In genomic region chr11:36141161-36141560, GRCh38 we compare ENCODE assay signal across 31 cellular contexts.
"Had no signal": no experiment of that assay in that cellular context is flagged by ENCODE, and none has a peak within 500 bp of the region (broad histone marks: within the 10 kb centered on the region; RNA-seq: fewer than 3 reads in every experiment).

No MANE protein-coding gene starts in this region.

- H3K27ac Mint-ChIP-seq: activated CD4-positive, alpha-beta T cell treated with anti-CD3 and anti-CD28 coated beads, Interleukin-2, amount 10 ng/mL, durations not matched to agents 7 days and 5 days; activated CD8-positive, alpha-beta T cell treated with anti-CD3 and anti-CD28 coated beads for 36 hours; activated naive CD4-positive, alpha-beta T cell treated with anti-CD3 and anti-CD28 coated beads, Interleukin-2, amount 50 U/mL, for 24 hours; activated naive CD8-positive, alpha-beta T cell treated with anti-CD3 and anti-CD28 coated beads, Interleukin-2, amount 50 U/mL, for 24 hours; activated T-helper 2 cell treated with anti-CD3 and anti-CD28 coated beads, Interferon-gamma antibody, Interleukin-2, Interleukin-4, amounts not matched to agents 10 μg/mL and 5 μg/mL and 100 μg/mL, durations not matched to agents 14 hours and 24 hours and 36 hours; T-helper 17 cell had no signal

- H3K4me3 Mint-ChIP-seq: activated CD4-positive, alpha-beta T cell treated with anti-CD3 and anti-CD28 coated beads, Interleukin-2, amount 10 ng/mL, durations not matched to agents 7 days and 5 days; activated CD8-positive, alpha-beta T cell treated with anti-CD3 and anti-CD28 coated beads for 36 hours; activated naive CD4-positive, alpha-beta T cell treated with anti-CD3 and anti-CD28 coated beads, Interleukin-2, amount 50 U/mL, for 24 hours; activated naive CD8-positive, alpha-beta T cell treated with anti-CD3 and anti-CD28 coated beads, Interleukin-2, amount 50 U/mL, for 24 hours; activated T-cell treated with anti-CD3 and anti-CD28 coated beads, Interleukin-2, amount 50 U/mL, for 4 hours; T-helper 17 cell had no signal

- H3K36me3 Mint-ChIP-seq: activated naive CD4-positive, alpha-beta T cell treated with anti-CD3 and anti-CD28 coated beads, Interleukin-2, amount 50 U/mL, for 24 hours; naive B cell had no signal

- DNase-seq: activated CD4-positive, alpha-beta T cell treated with anti-CD3 and anti-CD28 coated beads for 1 hour; activated CD4-positive, alpha-beta T cell treated with anti-CD3 and anti-CD28 coated beads, Interleukin-2, amount 10 ng/mL, durations not matched to agents 7 days and 5 days; activated CD8-positive, alpha-beta T cell treated with anti-CD3 and anti-CD28 coated beads for 36 hours; activated naive CD8-positive, alpha-beta T cell treated with anti-CD3 and anti-CD28 coated beads, Interleukin-2, amount 50 U/mL, for 24 hours; activated T-cell treated with anti-CD3 and anti-CD28 coated beads, Interleukin-2, amount 50 U/mL, for 4 hours; amygdala; dermis blood vessel endothelial cell; effector CD4-positive, alpha-beta T cell; esophagus squamous epithelium; foreskin melanocyte; kidney glomerular epithelial cell; left ventricle myocardium inferior; naive B cell; ovary; retina; stimulated activated CD4-positive, alpha-beta T cell treated with anti-CD3 and anti-CD28 coated beads, Interleukin-12 subunit alpha, Interleukin-12 subunit beta, amount 100 ng/mL, for 4 hours; stimulated activated CD4-positive, alpha-beta T cell treated with anti-CD3 and anti-CD28 coated beads, Interleukin-4, amount 100 ng/mL, for 1 hour; stimulated activated naive CD8-positive, alpha-beta T cell treated with anti-CD3 and anti-CD28 coated beads, Interleukin-15, Interleukin-2, amounts not matched to agents 100 U/mL and 50 U/mL, for 24 hours; T-helper 17 cell; T1000; upper lobe of left lung had no signal

- H3K4me1 Mint-ChIP-seq: activated CD4-positive, alpha-beta T cell treated with anti-CD3 and anti-CD28 coated beads, Interleukin-2, amount 10 ng/mL, durations not matched to agents 7 days and 5 days; activated naive CD4-positive, alpha-beta T cell treated with anti-CD3 and anti-CD28 coated beads, Interleukin-2, amount 50 U/mL, for 24 hours; activated naive CD8-positive, alpha-beta T cell treated with anti-CD3 and anti-CD28 coated beads, Interleukin-2, amount 50 U/mL, for 24 hours; naive B cell; T-helper 17 cell had no signal

- H3K27ac ChIP-seq: breast epithelium, epithelial cell of prostate, esophagus squamous epithelium, left ventricle myocardium inferior, neutrophil, ovary, prostate gland, skin epidermis, upper lobe of left lung, vagina had no signal

- H3K27me3 ChIP-seq: breast epithelium, esophagus squamous epithelium, neutrophil, ovary, upper lobe of left lung, vagina had no signal

- H3K27me3 Mint-ChIP-seq: activated CD8-positive, alpha-beta T cell treated with anti-CD3 and anti-CD28 coated beads for 36 hours; activated naive CD4-positive, alpha-beta T cell treated with anti-CD3 and anti-CD28 coated beads, Interleukin-2, amount 50 U/mL, for 24 hours; activated naive CD8-positive, alpha-beta T cell treated with anti-CD3 and anti-CD28 coated beads, Interleukin-2, amount 50 U/mL, for 24 hours had no signal

- H3K4me1 ChIP-seq: esophagus squamous epithelium, left ventricle myocardium inferior, prostate gland, upper lobe of left lung, vagina had no signal

- H3K36me3 ChIP-seq: breast epithelium, esophagus squamous epithelium, left ventricle myocardium inferior, neutrophil, ovary, prostate gland, upper lobe of left lung, vagina had no signal

- H3K9me3 ChIP-seq: breast epithelium, esophagus squamous epithelium, left ventricle myocardium inferior, neutrophil, ovary, prostate gland, upper lobe of left lung, vagina had no signal

- FAIRE-seq: colon had no signal

- ATAC-seq: activated CD8-positive, alpha-beta T cell treated with anti-CD3 and anti-CD28 coated beads for 36 hours; activated naive CD8-positive, alpha-beta T cell treated with anti-CD3 and anti-CD28 coated beads, Interleukin-2, amount 50 U/mL, for 24 hours; activated T-cell treated with anti-CD3 and anti-CD28 coated beads, Interleukin-2, amount 50 U/mL, for 4 hours; sciatic nerve; stimulated activated naive CD8-positive, alpha-beta T cell treated with anti-CD3 and anti-CD28 coated beads, Interleukin-15, Interleukin-2, amounts not matched to agents 100 U/mL and 50 U/mL, for 24 hours; T-helper 17 cell had no signal

- H3K9me3 Mint-ChIP-seq: activated CD4-positive, alpha-beta T cell treated with anti-CD3 and anti-CD28 coated beads, Interleukin-2, amount 10 ng/mL, durations not matched to agents 7 days and 5 days; activated CD8-positive, alpha-beta T cell treated with anti-CD3 and anti-CD28 coated beads for 36 hours; activated naive CD4-positive, alpha-beta T cell treated with anti-CD3 and anti-CD28 coated beads, Interleukin-2, amount 50 U/mL, for 24 hours; activated naive CD8-positive, alpha-beta T cell treated with anti-CD3 and anti-CD28 coated beads, Interleukin-2, amount 50 U/mL, for 24 hours; activated T-cell treated with anti-CD3 and anti-CD28 coated beads, Interleukin-2, amount 50 U/mL, for 4 hours; activated T-helper 2 cell treated with anti-CD3 and anti-CD28 coated beads, Interferon-gamma antibody, Interleukin-2, Interleukin-4, amounts not matched to agents 10 μg/mL and 5 μg/mL and 100 μg/mL, durations not matched to agents 14 hours and 24 hours and 36 hours; naive B cell had no signal

- H3K4me3 ChIP-seq: breast epithelium, esophagus squamous epithelium, left ventricle myocardium inferior, ovary, prostate gland, skin epidermis, upper lobe of left lung, vagina had no signal
